ENCODE assay signal across 7 cellular contexts in genomic region chr6:125986956-125987617, GRCh38. TPM values are rescaled to one million over a fixed set of nuclear protein-coding genes. Genes with fewer than 3 reads are reported as not detected.
DNase-seq lines count a peak whose midpoint lies in the region; ATAC-seq, FAIRE-seq and TF ChIP-seq lines count a peak whose summit lies in the region.

No MANE protein-coding gene starts in this region.

- 13 to 15% methylated on average over 11 of the region's 11 CpGs for WGBS in body of pancreas, 2 donors

- DNase-seq in HFF-Myc (ENCODE audit: extremely low read depth, low read depth) (no peak), NCI-H146 (lab: John Stamatoyannopoulos, UW) (peak; percentile 61), body of pancreas (no peak), left lung (no peak), uterus (no peak), GM12891 (ENCODE audit: insufficient read length, low spot score) (no peak)

- H3K36me3 ChIP-seq in body of pancreas (replicated peaks in 1 of 2; ENCODE audit: insufficient read depth in 1 of 2, low read depth in 2 of 2) (no peaks in the 10 kb centered on the region), left lung (peaks cover 0 to 3% of the 10 kb centered on the region in 2 donors), uterus (no peaks in the 10 kb centered on the region)

- TF ChIP-seq POLR2A in body of pancreas (IDR thresholded peaks at IDR 0.05) (no peak), uterus (IDR thresholded peaks at IDR 0.05) (no peak), GM12891 (IDR thresholded peaks at IDR 0.05; ENCODE audit: low read depth, low read length) (no peak)

- H3K4me1 ChIP-seq in body of pancreas (peaks cover 46% of the 10 kb centered on the region), left lung (peaks cover 6 to 22% of the 10 kb centered on the region in 2 donors), uterus (no peaks in the 10 kb centered on the region)

- ATAC-seq in GM18519 (IDR thresholded peaks at IDR 0.05; ENCODE audit: low FRiP score, unreplicated experiment) (peak; percentile 32), body of pancreas (peak; percentile 28), left lung (peak; percentile 8)

- intact Hi-C loops in body of pancreas (cut with DNase I) (no loop called here), left lung (cut with DNase I) (no loop called here), uterus (cut with DNase I; ENCODE audit: low total_unique reads) (no loop called here)

- no peak for TF ChIP-seq CTCF in HFF-Myc (IDR thresholded peaks at IDR 0.05; ENCODE audit: low read depth, low read length, missing control alignments)
- TF ChIP-seq CTCF in body of pancreas (IDR thresholded peaks at IDR 0.05), result no peak
- TF ChIP-seq CTCF in left lung (IDR thresholded peaks at IDR 0.05), result no peak
- TF ChIP-seq CTCF in uterus (IDR thresholded peaks at IDR 0.05), result no peak

- H3K4me3 ChIP-seq in HFF-Myc (replicated peaks; ENCODE audit: low read depth, low read length) (peak overlapping the region; percentile 84), body of pancreas (peak overlapping the region; percentile 31 to 59), left lung (peak overlapping the region; percentile 63 to 89), uterus (peak overlapping the region; percentile 62 to 69)

- H3K27me3 ChIP-seq in body of pancreas (no peaks in the 10 kb centered on the region), left lung (no peaks in the 10 kb centered on the region), uterus (no peaks in the 10 kb centered on the region)

- no peak for FAIRE-seq in GM12891 (lab: Jason Lieb, UNC)

- H3K9me3 ChIP-seq in body of pancreas (no peaks in the 10 kb centered on the region), left lung (no peaks in the 10 kb centered on the region), uterus (no peaks in the 10 kb centered on the region)

- H3K27ac ChIP-seq in body of pancreas (peak overlapping the region; percentile 76 to 84 (median 83)), left lung (peak overlapping the region; percentile 74 to 78), uterus (peak overlapping the region; percentile 80 to 82)

TF ChIP-seq in GM12891, 5 proteins besides CTCF, POLR2A, EP300 and RAD21:
- no peak for TF ChIP-seq POLR2AphosphoS5 (IDR thresholded peaks at IDR 0.05; ENCODE audit: low read depth, low read length)
- TF ChIP-seq TAF1 (IDR thresholded peaks at IDR 0.05; ENCODE audit: low read depth, low read length), result no peak
- no peak for TF ChIP-seq SPI1 (IDR thresholded peaks at IDR 0.05; ENCODE audit: low read depth, low read length)
- TF ChIP-seq POU2F2 (IDR thresholded peaks at IDR 0.05; ENCODE audit: low read depth, low read length), result no peak
- TF ChIP-seq PAX5 (IDR thresholded peaks at IDR 0.05; ENCODE audit: insufficient read depth, low read length, severe bottlenecking), result no peak

RNA-seq across cellular contexts. Expression of gene TRMT11, which starts 0.7 kb away (rescaled TPM):
- total RNA-seq in body of pancreas (10 to 100 TPM; 26.5 to 26.7 TPM), left lung (10 to 100 TPM; 17.2 to 22.2 TPM), uterus (10 to 100 TPM; 21.5 to 69.2 (median 47.8) TPM)
- polyA plus RNA-seq in GM12891 (2012; ENCODE audit: low read depth, missing spikeins), result 18.5 TPM

RNA-seq across cellular contexts. Expression of gene HINT3, which starts 30.5 kb away (rescaled TPM):
- 10 to 100 TPM in 1 of 2 donors, 1 to 10 TPM in 1; 8.8 to 14.5 TPM for total RNA-seq in body of pancreas
- total RNA-seq in left lung, result 10 to 100 TPM; 23.8 to 29.7 TPM
- 10 to 100 TPM; 13.1 to 49.3 (median 23.1) TPM for total RNA-seq in uterus
- polyA plus RNA-seq in GM12891 (2012; ENCODE audit: low read depth, missing spikeins), result 5.9 TPM
